Comparison of ENCODE assay signal across 9 cellular contexts in the genomic region with DNA sequence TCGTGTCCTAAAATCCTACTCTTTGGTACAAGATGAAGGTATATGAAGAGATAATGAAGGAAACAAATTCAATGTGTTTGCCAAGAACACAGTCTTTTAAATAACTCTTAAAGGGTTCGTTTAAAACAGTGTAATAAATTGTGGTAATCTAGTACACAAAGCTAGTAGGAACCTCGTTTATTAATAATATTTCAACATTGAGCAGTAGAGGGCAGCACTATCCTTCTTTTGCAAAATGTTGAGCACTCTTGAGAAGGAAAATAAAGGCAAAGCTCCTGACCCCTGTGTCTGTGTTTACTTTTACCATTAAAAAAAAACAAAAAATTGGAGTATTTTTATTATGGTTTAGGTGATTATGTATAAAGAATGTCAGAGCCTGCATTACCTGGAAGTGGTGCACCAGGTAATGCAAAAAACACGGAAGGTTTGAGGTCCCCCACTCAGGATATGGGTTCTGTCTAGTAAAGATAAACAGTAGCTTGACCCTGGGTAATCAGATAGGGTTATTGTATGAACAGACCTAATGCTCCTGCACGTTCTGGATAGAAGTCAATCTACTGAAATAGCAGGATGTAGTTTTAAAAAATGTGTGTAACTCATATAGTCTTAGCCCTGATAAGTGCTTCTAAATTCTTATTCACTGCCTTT. TPM values are rescaled to one million over a fixed set of nuclear protein-coding genes. Genes with fewer than 3 reads are reported as not detected.
DNase-seq lines count a peak whose midpoint lies in the region; TF ChIP-seq lines count a peak whose summit lies in the region.
"Had no signal": no experiment of that assay in that cellular context is flagged by ENCODE, and none has a peak within 500 bp of the region (broad histone marks: within the 10 kb centered on the region; RNA-seq: fewer than 3 reads in every experiment).

No MANE protein-coding gene starts in this region.

- H3K27me3 ChIP-seq in HL-60 (ENCODE audit: insufficient read depth, poor library complexity, severe bottlenecking): no peaks in the 10 kb centered on the region
- no peaks in the 10 kb centered on the region for H3K27me3 ChIP-seq in PC-9 (ENCODE audit: insufficient read depth, low read depth)
- H3K27me3 ChIP-seq: BLaER1 had no signal

- H3K36me3 Mint-ChIP-seq in endothelial cell (ENCODE audit: low read depth, unreplicated experiment): no peaks in the 10 kb centered on the region
- H3K36me3 Mint-ChIP-seq in neural crest cell (ENCODE audit: low read depth): no peaks in the 10 kb centered on the region

- H3K27ac ChIP-seq in HL-60 (replicated peaks) (no peak overlapping the region), PC-9 (no peak overlapping the region)
- H3K27ac ChIP-seq: BLaER1 had no signal

- H3K36me3 ChIP-seq in PC-9 (ENCODE audit: low read depth): no peaks in the 10 kb centered on the region

- H3K9me3 Mint-ChIP-seq in endothelial cell (ENCODE audit: unreplicated experiment): no peaks in the 10 kb centered on the region
- H3K9me3 Mint-ChIP-seq in neural crest cell: no peaks in the 10 kb centered on the region

- intact Hi-C loops in PC-9 (cut with micrococcal nuclease; ENCODE audit: unreplicated experiment): loop anchor here (1.0 to 10.0 kb wide), 6 partner anchors 44 to 349 kb away; partner anchors contain the start of gene ABCC2

- H3K27me3 Mint-ChIP-seq in endothelial cell (ENCODE audit: unreplicated experiment) (no peaks in the 10 kb centered on the region), neural crest cell (ENCODE audit: low read depth) (no peaks in the 10 kb centered on the region)

- peak; percentile 5 for TF ChIP-seq CTCF in HL-60 (IDR thresholded peaks at IDR 0.05; ENCODE audit: insufficient read depth, low read length)
- peak; percentile 68 for TF ChIP-seq CTCF in PC-9 (conservative IDR thresholded peaks at IDR 0.05)
- TF ChIP-seq CTCF in endothelial cell (IDR thresholded peaks at IDR 0.05; ENCODE audit: unreplicated experiment): peak; percentile 64
- peak; percentile 76 for TF ChIP-seq CTCF in neural crest cell (conservative IDR thresholded peaks at IDR 0.05)

- DNase-seq in DMS153 treated with DMSO at 0.1 percent for 48 hours (lab: John Stamatoyannopoulos, UW; ENCODE audit: unreplicated experiment): peak; percentile 44
- no peak for DNase-seq in DMS153 (lab: John Stamatoyannopoulos, UW)
- DNase-seq in HL-60 (ENCODE audit: low read depth in 1 of 2, low spot score in 1 of 2): no peak
- peak in 1 of 2 experiments; percentile 40 for DNase-seq in PC-9
- peak; percentile 21 for DNase-seq in endothelial cell (ENCODE audit: low spot score)
- no peak for DNase-seq in neural crest cell (ENCODE audit: low read depth, low spot score)
- no peak for DNase-seq in iPS-NIHi7 (ENCODE audit: extremely low spot score)
- no peak for DNase-seq in effector CD4-positive, alpha-beta T cell

- POLR2A ChIA-PET in PC-9 (lab: Charles Lee; ENCODE audit: unreplicated experiment): interaction anchor here (0.6 kb wide), 1 partner anchor 355 kb away, joined by 3 read pairs; no protein-coding TSS in a partner anchor

- H3K4me3 Mint-ChIP-seq in endothelial cell (ENCODE audit: unreplicated experiment): no peak overlapping the region
- peak overlapping the region; percentile 69 for H3K4me3 Mint-ChIP-seq in neural crest cell

- H3F3A ChIP-seq in PC-9 (ENCODE audit: insufficient read depth, low read depth): peaks cover 1% of the 10 kb centered on the region; the same call in 1 of the 2 replicates

- H3K9me2 ChIP-seq in PC-9 (ENCODE audit: insufficient read depth): no peaks in the 10 kb centered on the region

- no peak overlapping the region for H3K4me3 ChIP-seq in HL-60 (replicated peaks; ENCODE audit: insufficient read depth, low read length)
- no peak overlapping the region for H3K4me3 ChIP-seq in PC-9
- H3K4me3 ChIP-seq: BLaER1 had no signal

- H3K4me2 ChIP-seq in PC-9: no peak overlapping the region
- H3K4me2 ChIP-seq: BLaER1 had no signal

- peaks cover 13% of the 10 kb centered on the region for H3K4me1 Mint-ChIP-seq in endothelial cell (ENCODE audit: unreplicated experiment)
- peaks cover 19% of the 10 kb centered on the region for H3K4me1 Mint-ChIP-seq in neural crest cell

- CTCF ChIA-PET in PC-9 (lab: Charles Lee): interaction anchor here (0.6 to 1.2 kb wide), 9 partner anchors 23 to 1697 kb away, joined by 3 to 11 read pairs (median 4); no protein-coding TSS in a partner anchor

- H3K9me3 ChIP-seq in PC-9 (ENCODE audit: insufficient read depth, low read depth): no peaks in the 10 kb centered on the region
- H3K9me3 ChIP-seq: BLaER1 had no signal

- H3K27ac Mint-ChIP-seq in endothelial cell (ENCODE audit: unreplicated experiment) (no peak overlapping the region), neural crest cell (ENCODE audit: unreplicated experiment) (no peak overlapping the region)

- peaks cover 8% of the 10 kb centered on the region for H3K79me2 ChIP-seq in PC-9 (ENCODE audit: low read depth)

- H3K4me1 ChIP-seq in PC-9 (replicated peaks; ENCODE audit: insufficient read depth): no peaks in the 10 kb centered on the region

- no peaks in the 10 kb centered on the region for H4K20me1 ChIP-seq in PC-9 (ENCODE audit: insufficient read depth)

- no TSS peak for BruUV-seq in PC-9 (replicated peaks; lab: Mats Ljungman, UMichigan)

- no peak overlapping the region for H2AFZ ChIP-seq in PC-9

RNA-seq across cellular contexts. Expression of gene GOT1, which starts 5.7 kb away (rescaled TPM):
- total RNA-seq in PC-9 (2021): 27.5 and 28.6 TPM in 2 replicates
- 33.7 TPM for total RNA-seq in endothelial cell (ENCODE audit: unreplicated experiment)
- 30.8 and 37.8 TPM in 2 replicates for total RNA-seq in neural crest cell

Comparison
In these comparisons a context has a peak if more than half of its experiments do, and no peak if none do; other contexts are left out.
1. DNase-seq: peak in DMS153 treated with DMSO at 0.1 percent for 48 hours (single experiment) and endothelial cell (single experiment); none in DMS153 (single experiment), HL-60 (0 of 2), neural crest cell (single experiment), iPS-NIHi7 (single experiment) and effector CD4-positive, alpha-beta T cell (single experiment).
2. CTCF ChIP-seq: peak in every context shown above with its lines; median percentile 76 in neural crest cell; 68 in PC-9; 64 in endothelial cell; 5 in HL-60.